12 cellular contexts compared by ENCODE assay signal in the genomic region with DNA sequence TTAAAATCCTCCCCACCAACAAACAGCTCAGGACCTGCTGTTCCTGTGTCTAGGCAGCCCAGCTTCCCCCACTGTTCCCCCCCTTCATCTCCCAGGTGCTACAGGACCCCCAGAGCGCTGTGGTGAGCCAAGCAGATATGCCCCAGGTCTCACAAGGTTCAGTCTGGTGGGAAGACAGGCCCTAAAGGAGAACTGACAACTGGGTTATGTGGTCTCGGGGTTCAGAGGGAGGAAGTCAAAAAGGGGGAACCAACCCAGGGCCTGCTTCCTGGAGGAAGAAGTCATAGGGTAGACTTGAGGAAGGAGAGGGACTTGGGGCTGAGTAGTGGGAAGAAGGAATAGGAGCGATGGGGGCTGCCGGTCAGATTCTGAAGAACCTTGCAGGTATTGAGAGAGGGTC. TPM values are rescaled to one million over a fixed set of nuclear protein-coding genes. Genes with fewer than 3 reads are reported as not detected.
DNase-seq lines count a peak whose midpoint lies in the region; ATAC-seq and TF ChIP-seq lines count a peak whose summit lies in the region.
"Had no signal": no experiment of that assay in that cellular context is flagged by ENCODE, and none has a peak within 500 bp of the region (broad histone marks: within the 10 kb centered on the region; RNA-seq: fewer than 3 reads in every experiment).

No MANE protein-coding gene starts in this region.

- H3K27me3 ChIP-seq in Panc1 (ENCODE audit: control insufficient read depth, insufficient read depth, low read length) (no peaks in the 10 kb centered on the region), fibroblast of lung (ENCODE audit: control insufficient read depth, insufficient read depth, low read length) (no peaks in the 10 kb centered on the region), A673 (replicated peaks; ENCODE audit: insufficient read depth, low read depth, low read length, poor library complexity) (no peaks in the 10 kb centered on the region)

- H3K27ac Mint-ChIP-seq in Calu3 (ENCODE audit: unreplicated experiment), result no peak overlapping the region
- H3K27ac Mint-ChIP-seq in progenitor cell of endocrine pancreas, result no peak overlapping the region

- peak overlapping the region; percentile 54; the same call in 1 of the 2 replicates for H3K27ac ChIP-seq in Panc1 (ENCODE audit: low read length)
- peak overlapping the region; percentile 95 for H3K27ac ChIP-seq in fibroblast of lung (ENCODE audit: insufficient read depth, low read length)
- H3K27ac ChIP-seq in A673 (ENCODE audit: low read depth, low read length, poor library complexity, severe bottlenecking), result no peak overlapping the region

- H3K4me1 Mint-ChIP-seq in Calu3 (ENCODE audit: low read depth, unreplicated experiment), result peaks cover 47% of the 10 kb centered on the region
- peaks cover 15% of the 10 kb centered on the region for H3K4me1 Mint-ChIP-seq in progenitor cell of endocrine pancreas (ENCODE audit: low read depth)

- ATAC-seq in Panc1 (no peak), HG02938 (IDR thresholded peaks at IDR 0.05; ENCODE audit: unreplicated experiment) (no peak)

- H3K36me3 ChIP-seq in Panc1 (ENCODE audit: control insufficient read depth, insufficient read depth, low read length) (no peaks in the 10 kb centered on the region; the same call in 1 of the 2 replicates), fibroblast of lung (ENCODE audit: control insufficient read depth, insufficient read depth, low read length) (no peaks in the 10 kb centered on the region), A673 (ENCODE audit: insufficient read depth, low read length, poor library complexity, severe bottlenecking) (no peaks in the 10 kb centered on the region)

- no peak overlapping the region for H3K4me3 ChIP-seq in Panc1 (ENCODE audit: low read depth in 2 of 2, low read length in 2 of 2)
- peak overlapping the region in 1 of 4 experiments; percentile 10 for H3K4me3 ChIP-seq in fibroblast of lung (replicated peaks in 1 of 4; ENCODE audit: control extremely low read depth in 1 of 4, insufficient read depth in 1 of 4, low read depth in 3 of 4, low read length in 4 of 4)
- no peak overlapping the region for H3K4me3 ChIP-seq in A673 (ENCODE audit: low read depth, low read length, poor library complexity, severe bottlenecking)

- peak overlapping the region; percentile 100 for H3K4me2 ChIP-seq in fibroblast of lung (ENCODE audit: extremely low read depth, insufficient read depth, low read length)

- H3K9me3 Mint-ChIP-seq in Calu3 (ENCODE audit: low read depth, unreplicated experiment) (no peaks in the 10 kb centered on the region), progenitor cell of endocrine pancreas (ENCODE audit: low read depth) (no peaks in the 10 kb centered on the region)

- BruUV-seq in Calu3 (replicated peaks; lab: Mats Ljungman, UMichigan), result no TSS peak
- no TSS peak for BruUV-seq in Panc1 (replicated peaks; lab: Mats Ljungman, UMichigan)
- BruUV-seq in A673 (replicated peaks; lab: Mats Ljungman, UMichigan), result no TSS peak

- no peak for DNase-seq in Calu3
- DNase-seq in Panc1 (ENCODE audit: low read depth, low spot score), result no peak
- no peak for DNase-seq in fibroblast of lung (ENCODE audit: low read depth in 2 of 2)
- DNase-seq in progenitor cell of endocrine pancreas (ENCODE audit: low spot score, unreplicated experiment), result no peak
- DNase-seq in NCI-H446 (lab: John Stamatoyannopoulos, UW), result no peak
- no peak for DNase-seq in A673 (ENCODE audit: low spot score)
- no peak for DNase-seq in SW480 (ENCODE audit: low spot score)
- DNase-seq: KG1 had no signal

- no peaks in the 10 kb centered on the region for H3K27me3 Mint-ChIP-seq in Calu3 (ENCODE audit: unreplicated experiment)
- peaks cover 18% of the 10 kb centered on the region for H3K27me3 Mint-ChIP-seq in progenitor cell of endocrine pancreas

- H3K4me1 ChIP-seq in Panc1 (ENCODE audit: control insufficient read depth, insufficient read depth, low read length) (peaks cover 19% of the 10 kb centered on the region), fibroblast of lung (ENCODE audit: control insufficient read depth, extremely low read depth, insufficient read depth, low read length) (peaks cover 4% of the 10 kb centered on the region), A673 (ENCODE audit: insufficient read depth, low read length, poor library complexity, severe bottlenecking) (peaks cover 13% of the 10 kb centered on the region)

- intact Hi-C loops in Calu3 (cut with micrococcal nuclease; ENCODE audit: unreplicated experiment) (no loop called here), Panc1 (cut with micrococcal nuclease; ENCODE audit: unreplicated experiment) (no loop called here), A673 (cut with micrococcal nuclease; ENCODE audit: unreplicated experiment) (no loop called here)

- CTCF ChIA-PET in Calu3 (lab: Charles Lee), result interaction anchor here (1.8 to 2.4 kb wide), 2 partner anchors 10 to 129 kb away, joined by 6 to 7 read pairs; a partner anchor contains a TSS
- CTCF ChIA-PET in Panc1 (lab: Charles Lee), result no interaction called here
- CTCF ChIA-PET in A673 (lab: Charles Lee), result no interaction called here

- no peak overlapping the region for H2AFZ ChIP-seq in fibroblast of lung (ENCODE audit: low read length)

- peaks cover 33% of the 10 kb centered on the region for H3K79me2 ChIP-seq in fibroblast of lung (ENCODE audit: control insufficient read depth, insufficient read depth, low read length)

- POLR2A ChIA-PET in Panc1 (lab: Charles Lee), result no interaction called here
- POLR2A ChIA-PET in A673 (lab: Charles Lee; ENCODE audit: low non-redundant PET), result no interaction called here

- H3K9ac ChIP-seq in fibroblast of lung (ENCODE audit: insufficient read depth, low read length), result no peak overlapping the region

- no peaks in the 10 kb centered on the region for H4K20me1 ChIP-seq in fibroblast of lung (ENCODE audit: control insufficient read depth, extremely low read depth, insufficient read depth, low read length)

- H3K36me3 Mint-ChIP-seq in Calu3 (ENCODE audit: insufficient read depth, unreplicated experiment) (peaks cover 51% of the 10 kb centered on the region), progenitor cell of endocrine pancreas (ENCODE audit: insufficient read depth) (no peaks in the 10 kb centered on the region)

- H3K9me3 ChIP-seq in Panc1 (ENCODE audit: control insufficient read depth, insufficient read depth, low read depth, low read length) (no peaks in the 10 kb centered on the region), fibroblast of lung (ENCODE audit: control insufficient read depth, insufficient read depth, low read depth, low read length) (no peaks in the 10 kb centered on the region), A673 (ENCODE audit: low read depth, low read length, poor library complexity, severe bottlenecking) (no peaks in the 10 kb centered on the region)

- in situ Hi-C loops in Panc1 (cut with HindIII; ENCODE audit: low pct_unique_long_range_greater_than_20kb, low sequenced_read_pairs), result no loop called here

- peak overlapping the region; percentile 87 for H3K4me3 Mint-ChIP-seq in Calu3 (ENCODE audit: low read depth, unreplicated experiment)
- peak overlapping the region; percentile 43 for H3K4me3 Mint-ChIP-seq in progenitor cell of endocrine pancreas (ENCODE audit: low read depth)

- TF ChIP-seq CTCF in Calu3 (IDR thresholded peaks at IDR 0.05; ENCODE audit: unreplicated experiment) (no peak), Panc1 (IDR thresholded peaks at IDR 0.05) (no peak), fibroblast of lung (conservative IDR thresholded peaks at IDR 0.05 in 1 of 2, IDR thresholded peaks at IDR 0.05 in 1 of 2; ENCODE audit: low read depth in 1 of 2, low read length in 2 of 2) (no peak), progenitor cell of endocrine pancreas (IDR thresholded peaks at IDR 0.05; ENCODE audit: unreplicated experiment) (no peak), A673 (conservative IDR thresholded peaks at IDR 0.05; ENCODE audit: low read depth, low read length) (no peak)

RNA-seq across cellular contexts. Expression of a gene that starts 2.6 kb away (rescaled TPM):
- total RNA-seq in Calu3 (2022), result 59.0 and 71.6 TPM in 2 replicates
- 82.2 TPM for total RNA-seq in Panc1 (2021; ENCODE audit: unreplicated experiment)
- 49.8 TPM for polyA plus RNA-seq in Panc1 (2012; ENCODE audit: insufficient read length)
- total RNA-seq in fibroblast of lung, result 19.5 and 26.6 TPM in 2 replicates
- polyA plus RNA-seq in fibroblast of lung, result 13.7 and 16.0 TPM in 2 replicates
- 36.7 and 38.7 TPM in 2 replicates for polyA plus RNA-seq in fibroblast of lung (2012)
- 68.6 and 87.4 TPM in 2 replicates for polyA minus RNA-seq in fibroblast of lung (ENCODE audit: low replicate concordance)
- 72.7 and 78.8 TPM in 2 replicates for total RNA-seq in progenitor cell of endocrine pancreas
- total RNA-seq in A673 (2021), result 22.9 and 29.0 TPM in 2 replicates

RNA-seq across cellular contexts. Expression of a gene that starts 31.1 kb away (rescaled TPM):
- total RNA-seq in Calu3 (2022) (50.9 and 52.1 TPM in 2 replicates), Panc1 (2021; ENCODE audit: unreplicated experiment) (33.1 TPM), fibroblast of lung (20.0 and 21.1 TPM in 2 replicates), progenitor cell of endocrine pancreas (67.8 and 69.8 TPM in 2 replicates), A673 (2021) (68.6 and 74.7 TPM in 2 replicates)
- 25.5 TPM for polyA plus RNA-seq in Panc1 (2012; ENCODE audit: insufficient read length)
- polyA plus RNA-seq in fibroblast of lung, result 20.9 and 32.6 TPM in 2 replicates
- 16.8 and 24.3 TPM in 2 replicates for polyA plus RNA-seq in fibroblast of lung (2012)
- 18.8 and 27.5 TPM in 2 replicates for polyA minus RNA-seq in fibroblast of lung (ENCODE audit: low replicate concordance)

RNA-seq across cellular contexts. Expression of a gene that starts 47.9 kb away (rescaled TPM):
- total RNA-seq in Calu3 (2022) (not detected in 2 replicates), Panc1 (2021; ENCODE audit: unreplicated experiment) (not detected), fibroblast of lung (not detected in 2 replicates), progenitor cell of endocrine pancreas (not detected in 2 replicates), A673 (2021) (not detected in 2 replicates)
- not detected for polyA plus RNA-seq in Panc1 (2012; ENCODE audit: insufficient read length)
- not detected in 2 replicates for polyA plus RNA-seq in fibroblast of lung
- polyA plus RNA-seq in fibroblast of lung (2012), result not detected in 2 replicates
- polyA minus RNA-seq in fibroblast of lung (ENCODE audit: low replicate concordance), result not detected in 2 replicates
- total RNA-seq: Daoy; T-helper 2 cell treated with Interferon-gamma antibody and Interleukin-4, amounts not matched to agents 100 ng/mL and 5 ng/mL, for 36 hours had no signal
- polyA plus RNA-seq: keratinocyte had no signal

RNA-seq across cellular contexts. Expression of a gene that starts 50.3 kb away (rescaled TPM):
- total RNA-seq in Calu3 (2022) (85.3 and 91.0 TPM in 2 replicates), Panc1 (2021; ENCODE audit: unreplicated experiment) (70.8 TPM), fibroblast of lung (68.1 and 91.2 TPM in 2 replicates), progenitor cell of endocrine pancreas (65.3 and 67.5 TPM in 2 replicates), A673 (2021) (56.5 and 63.9 TPM in 2 replicates)
- polyA plus RNA-seq in Panc1 (2012; ENCODE audit: insufficient read length), result 103 TPM
- polyA plus RNA-seq in fibroblast of lung, result 183 and 230 TPM in 2 replicates
- polyA plus RNA-seq in fibroblast of lung (2012), result 128 and 158 TPM in 2 replicates
- polyA minus RNA-seq in fibroblast of lung (ENCODE audit: low replicate concordance), result 647 and 705 TPM in 2 replicates
